ENCODE assay signal across 1 cellular context in the genomic region with DNA sequence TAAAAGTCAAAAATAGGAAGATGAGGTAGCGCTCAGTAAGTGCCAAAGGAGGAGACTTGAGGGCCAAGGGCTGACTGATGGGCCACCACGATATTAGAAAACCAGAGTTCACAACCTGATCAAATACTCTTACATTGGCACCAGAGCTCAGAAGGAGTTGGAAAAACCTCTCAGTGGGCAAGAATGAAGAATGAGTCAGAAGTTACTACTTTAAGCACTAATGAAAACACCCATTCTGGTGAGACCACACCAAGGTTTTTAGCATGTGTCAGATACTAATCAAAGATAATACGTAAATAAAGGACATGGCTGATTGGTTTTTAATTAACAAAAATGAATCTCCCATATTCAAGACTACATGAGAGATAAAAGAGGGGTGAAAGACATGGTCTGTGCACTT.
TF ChIP-seq lines count a peak whose summit lies in the region.

No MANE protein-coding gene starts in this region.

TF ChIP-seq in GM23338, 12 proteins besides CTCF, POLR2A, EP300 and RAD21 (continued from another document):
- TF ChIP-seq, protein P1, sequence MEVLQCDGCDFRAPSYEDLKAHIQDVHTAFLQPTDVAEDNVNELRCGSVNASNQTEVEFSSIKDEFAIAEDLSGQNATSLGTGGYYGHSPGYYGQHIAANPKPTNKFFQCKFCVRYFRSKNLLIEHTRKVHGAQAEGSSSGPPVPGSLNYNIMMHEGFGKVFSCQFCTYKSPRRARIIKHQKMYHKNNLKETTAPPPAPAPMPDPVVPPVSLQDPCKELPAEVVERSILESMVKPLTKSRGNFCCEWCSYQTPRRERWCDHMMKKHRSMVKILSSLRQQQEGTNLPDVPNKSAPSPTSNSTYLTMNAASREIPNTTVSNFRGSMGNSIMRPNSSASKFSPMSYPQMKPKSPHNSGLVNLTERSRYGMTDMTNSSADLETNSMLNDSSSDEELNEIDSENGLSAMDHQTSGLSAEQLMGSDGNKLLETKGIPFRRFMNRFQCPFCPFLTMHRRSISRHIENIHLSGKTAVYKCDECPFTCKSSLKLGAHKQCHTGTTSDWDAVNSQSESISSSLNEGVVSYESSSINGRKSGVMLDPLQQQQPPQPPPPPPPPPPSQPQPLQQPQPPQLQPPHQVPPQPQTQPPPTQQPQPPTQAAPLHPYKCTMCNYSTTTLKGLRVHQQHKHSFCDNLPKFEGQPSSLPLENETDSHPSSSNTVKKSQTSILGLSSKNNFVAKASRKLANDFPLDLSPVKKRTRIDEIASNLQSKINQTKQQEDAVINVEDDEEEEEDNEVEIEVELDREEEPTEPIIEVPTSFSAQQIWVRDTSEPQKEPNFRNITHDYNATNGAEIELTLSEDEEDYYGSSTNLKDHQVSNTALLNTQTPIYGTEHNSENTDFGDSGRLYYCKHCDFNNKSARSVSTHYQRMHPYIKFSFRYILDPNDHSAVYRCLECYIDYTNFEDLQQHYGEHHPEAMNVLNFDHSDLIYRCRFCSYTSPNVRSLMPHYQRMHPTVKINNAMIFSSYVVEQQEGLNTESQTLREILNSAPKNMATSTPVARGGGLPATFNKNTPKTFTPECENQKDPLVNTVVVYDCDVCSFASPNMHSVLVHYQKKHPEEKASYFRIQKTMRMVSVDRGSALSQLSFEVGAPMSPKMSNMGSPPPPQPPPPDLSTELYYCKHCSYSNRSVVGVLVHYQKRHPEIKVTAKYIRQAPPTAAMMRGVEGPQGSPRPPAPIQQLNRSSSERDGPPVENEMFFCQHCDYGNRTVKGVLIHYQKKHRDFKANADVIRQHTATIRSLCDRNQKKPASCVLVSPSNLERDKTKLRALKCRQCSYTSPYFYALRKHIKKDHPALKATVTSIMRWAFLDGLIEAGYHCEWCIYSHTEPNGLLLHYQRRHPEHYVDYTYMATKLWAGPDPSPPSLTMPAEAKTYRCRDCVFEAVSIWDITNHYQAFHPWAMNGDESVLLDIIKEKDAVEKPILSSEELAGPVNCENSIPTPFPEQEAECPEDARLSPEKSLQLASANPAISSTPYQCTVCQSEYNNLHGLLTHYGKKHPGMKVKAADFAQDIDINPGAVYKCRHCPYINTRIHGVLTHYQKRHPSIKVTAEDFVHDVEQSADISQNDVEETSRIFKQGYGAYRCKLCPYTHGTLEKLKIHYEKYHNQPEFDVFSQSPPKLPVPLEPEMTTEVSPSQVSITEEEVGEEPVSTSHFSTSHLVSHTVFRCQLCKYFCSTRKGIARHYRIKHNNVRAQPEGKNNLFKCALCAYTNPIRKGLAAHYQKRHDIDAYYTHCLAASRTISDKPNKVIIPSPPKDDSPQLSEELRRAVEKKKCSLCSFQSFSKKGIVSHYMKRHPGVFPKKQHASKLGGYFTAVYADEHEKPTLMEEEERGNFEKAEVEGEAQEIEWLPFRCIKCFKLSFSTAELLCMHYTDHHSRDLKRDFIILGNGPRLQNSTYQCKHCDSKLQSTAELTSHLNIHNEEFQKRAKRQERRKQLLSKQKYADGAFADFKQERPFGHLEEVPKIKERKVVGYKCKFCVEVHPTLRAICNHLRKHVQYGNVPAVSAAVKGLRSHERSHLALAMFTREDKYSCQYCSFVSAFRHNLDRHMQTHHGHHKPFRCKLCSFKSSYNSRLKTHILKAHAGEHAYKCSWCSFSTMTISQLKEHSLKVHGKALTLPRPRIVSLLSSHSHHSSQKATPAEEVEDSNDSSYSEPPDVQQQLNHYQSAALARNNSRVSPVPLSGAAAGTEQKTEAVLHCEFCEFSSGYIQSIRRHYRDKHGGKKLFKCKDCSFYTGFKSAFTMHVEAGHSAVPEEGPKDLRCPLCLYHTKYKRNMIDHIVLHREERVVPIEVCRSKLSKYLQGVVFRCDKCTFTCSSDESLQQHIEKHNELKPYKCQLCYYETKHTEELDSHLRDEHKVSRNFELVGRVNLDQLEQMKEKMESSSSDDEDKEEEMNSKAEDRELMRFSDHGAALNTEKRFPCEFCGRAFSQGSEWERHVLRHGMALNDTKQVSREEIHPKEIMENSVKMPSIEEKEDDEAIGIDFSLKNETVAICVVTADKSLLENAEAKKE (CRISPR knock-in tag; IDR thresholded peaks at IDR 0.05) = no peak
- TF ChIP-seq CREB1 (CRISPR knock-in tag; IDR thresholded peaks at IDR 0.05; ENCODE audit: low read depth) = no peak
- TF ChIP-seq POLR2AphosphoS5 (IDR thresholded peaks at IDR 0.05; ENCODE audit: low read depth) = no peak
- TF ChIP-seq, protein P2, sequence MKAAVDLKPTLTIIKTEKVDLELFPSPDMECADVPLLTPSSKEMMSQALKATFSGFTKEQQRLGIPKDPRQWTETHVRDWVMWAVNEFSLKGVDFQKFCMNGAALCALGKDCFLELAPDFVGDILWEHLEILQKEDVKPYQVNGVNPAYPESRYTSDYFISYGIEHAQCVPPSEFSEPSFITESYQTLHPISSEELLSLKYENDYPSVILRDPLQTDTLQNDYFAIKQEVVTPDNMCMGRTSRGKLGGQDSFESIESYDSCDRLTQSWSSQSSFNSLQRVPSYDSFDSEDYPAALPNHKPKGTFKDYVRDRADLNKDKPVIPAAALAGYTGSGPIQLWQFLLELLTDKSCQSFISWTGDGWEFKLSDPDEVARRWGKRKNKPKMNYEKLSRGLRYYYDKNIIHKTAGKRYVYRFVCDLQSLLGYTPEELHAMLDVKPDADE (IDR thresholded peaks at IDR 0.05) = no peak
